ENCODE assay signal across 8 cellular contexts in the genomic region with DNA sequence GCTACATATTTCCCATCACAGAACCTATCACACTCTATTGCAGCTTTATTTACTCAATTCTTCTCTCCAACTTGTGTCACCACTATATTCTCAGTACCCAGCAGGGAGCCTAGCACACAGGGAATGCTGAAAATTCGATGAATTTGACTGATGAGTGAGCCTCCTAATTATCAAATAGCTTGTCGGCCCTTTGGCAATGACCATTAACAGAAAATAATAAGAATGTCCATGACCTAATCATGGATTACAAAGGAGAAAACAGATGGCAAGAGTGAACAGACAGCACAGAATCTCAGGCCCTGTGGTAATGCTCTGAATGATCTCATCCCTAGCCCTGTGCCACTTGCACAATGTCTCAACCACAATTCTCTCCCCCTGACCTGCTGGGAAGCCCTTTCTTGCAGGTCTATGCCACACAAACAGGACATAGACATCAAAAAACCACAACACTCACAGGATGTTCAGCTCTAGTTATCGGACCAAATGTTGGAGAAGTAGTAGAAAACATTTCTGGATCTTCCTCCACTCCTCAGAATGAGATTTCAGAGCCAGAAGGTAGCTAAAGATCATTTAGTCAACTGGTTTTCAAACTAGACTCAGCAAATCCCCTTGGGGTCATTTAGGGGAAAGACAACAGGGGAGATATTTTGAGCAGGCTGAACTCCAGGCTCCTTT.
DNase-seq lines count a peak whose midpoint lies in the region; ATAC-seq, FAIRE-seq and TF ChIP-seq lines count a peak whose summit lies in the region.

No MANE protein-coding gene starts in this region.

- H3K79me2 ChIP-seq in OCI-LY7 (ENCODE audit: insufficient read depth, low read depth, low read length): no peaks in the 10 kb centered on the region

- H3K9me2 ChIP-seq in OCI-LY7 (ENCODE audit: insufficient read depth, low read length): no peaks in the 10 kb centered on the region

- FAIRE-seq in kidney (lab: Jason Lieb, UNC): no peak

- no peak overlapping the region for H3K9ac ChIP-seq in kidney (ENCODE audit: low read length in 2 of 2)

- H3K9me3 ChIP-seq in mucosa of descending colon: no peaks in the 10 kb centered on the region
- H3K9me3 ChIP-seq in OCI-LY7 (ENCODE audit: low read length): no peaks in the 10 kb centered on the region
- no peaks in the 10 kb centered on the region for H3K9me3 ChIP-seq in kidney (ENCODE audit: control insufficient read depth in 1 of 2, low read length in 2 of 2)

- CTCF ChIA-PET in OCI-LY7 (lab: Charles Lee; ENCODE audit: unreplicated experiment): interaction anchor here (4.5 kb wide), 1 partner anchor 84 kb away, joined by 30 read pairs; no protein-coding TSS in a partner anchor

- H3K27ac ChIP-seq in OCI-LY7 (ENCODE audit: low read depth, low read length, poor library complexity, severe bottlenecking) (no peak overlapping the region), kidney (ENCODE audit: low read depth in 2 of 2, low read length in 2 of 2) (peak overlapping the region in 1 of 2 donors; percentile 28)

- TF ChIP-seq CTCF in choroid plexus epithelial cell (conservative IDR thresholded peaks at IDR 0.05; ENCODE audit: low read depth, low read length): no peak
- TF ChIP-seq CTCF in mucosa of descending colon (IDR thresholded peaks at IDR 0.05): no peak
- no peak for TF ChIP-seq CTCF in OCI-LY7 (conservative IDR thresholded peaks at IDR 0.05; ENCODE audit: low read length)
- no peak for TF ChIP-seq CTCF in kidney (IDR thresholded peaks at IDR 0.05; ENCODE audit: borderline replicate concordance, extremely low read depth, insufficient read depth)

- H3K36me3 ChIP-seq in mucosa of descending colon (ENCODE audit: low read depth) (no peaks in the 10 kb centered on the region), OCI-LY7 (ENCODE audit: insufficient read depth, low read length) (peaks cover 7% of the 10 kb centered on the region; the same call in 1 of the 2 replicates), kidney (ENCODE audit: control insufficient read depth in 1 of 2, insufficient read depth in 2 of 2, low read length in 2 of 2) (no peaks in the 10 kb centered on the region)

- BruUV-seq in OCI-LY7 (replicated peaks; lab: Mats Ljungman, UMichigan): no TSS peak

- no peak overlapping the region for H2AFZ ChIP-seq in OCI-LY7 (ENCODE audit: low read length)

- peaks cover 25% of the 10 kb centered on the region for H3K4me1 ChIP-seq in mucosa of descending colon (ENCODE audit: low read depth)
- peaks cover 27% of the 10 kb centered on the region for H3K4me1 ChIP-seq in OCI-LY7 (ENCODE audit: insufficient read depth, low read length, poor library complexity, severe bottlenecking)
- H3K4me1 ChIP-seq in kidney (ENCODE audit: control insufficient read depth in 1 of 2, insufficient read depth in 1 of 2, low read depth in 1 of 2, low read length in 2 of 2): peaks cover 3 to 13% of the 10 kb centered on the region in 2 donors

- peak; percentile 22 for DNase-seq in stimulated activated CD4-positive, alpha-beta T cell treated with anti-CD3 and anti-CD28 coated beads, Interleukin-4, amount 100 ng/mL, for 24 hours
- DNase-seq in stimulated activated CD4-positive, alpha-beta T cell treated with anti-CD3 and anti-CD28 coated beads, Interleukin-4, amount 100 ng/mL, for 1 hour: no peak
- DNase-seq in SW480 (ENCODE audit: low spot score): peak; percentile 25
- peak; percentile 98 for DNase-seq in choroid plexus epithelial cell (ENCODE audit: low read depth)
- DNase-seq in mucosa of descending colon: no peak
- no peak for DNase-seq in OCI-LY7 (ENCODE audit: low spot score)
- no peak for DNase-seq in kidney

- no peaks in the 10 kb centered on the region for H4K20me1 ChIP-seq in OCI-LY7 (ENCODE audit: insufficient read depth, low read length)

- H3K4me3 ChIP-seq in choroid plexus epithelial cell (ENCODE audit: low read depth, low read length): no peak overlapping the region
- no peak overlapping the region for H3K4me3 ChIP-seq in mucosa of descending colon
- no peak overlapping the region for H3K4me3 ChIP-seq in OCI-LY7 (ENCODE audit: low read depth, low read length, poor library complexity, severe bottlenecking)
- no peak overlapping the region for H3K4me3 ChIP-seq in kidney (ENCODE audit: low read length in 2 of 2)

- no peak overlapping the region for H3K4me2 ChIP-seq in OCI-LY7 (ENCODE audit: low read length)

- POLR2A ChIA-PET in OCI-LY7 (lab: Charles Lee): interaction anchor here (0.5 to 1.5 kb wide), 4 partner anchors 19 to 126 kb away, joined by 3 to 6 read pairs (median 4); no protein-coding TSS in a partner anchor

- intact Hi-C loops in mucosa of descending colon (cut with DNase I, micrococcal nuclease) (loop anchor here in 1 of 2 donors (5.0 kb wide), 1 partner anchor 67 kb away; a partner anchor contains a TSS), OCI-LY7 (cut with micrococcal nuclease; ENCODE audit: unreplicated experiment) (no loop called here), kidney (cut with DNase I) (no loop called here)

- ATAC-seq in mucosa of descending colon (peak; percentile 24), GM19463 (IDR thresholded peaks at IDR 0.05; ENCODE audit: unreplicated experiment) (no peak)

Comparison
In these comparisons a context has a peak if more than half of its experiments do, and no peak if none do; other contexts are left out.
1. DNase-seq: peak in stimulated activated CD4-positive, alpha-beta T cell treated with anti-CD3 and anti-CD28 coated beads, Interleukin-4, amount 100 ng/mL, for 24 hours (single experiment), SW480 (single experiment) and choroid plexus epithelial cell (single experiment); none in stimulated activated CD4-positive, alpha-beta T cell treated with anti-CD3 and anti-CD28 coated beads, Interleukin-4, amount 100 ng/mL, for 1 hour (single experiment), mucosa of descending colon (0 of 3), OCI-LY7 (single experiment) and kidney (single experiment).